In the genomic region with DNA sequence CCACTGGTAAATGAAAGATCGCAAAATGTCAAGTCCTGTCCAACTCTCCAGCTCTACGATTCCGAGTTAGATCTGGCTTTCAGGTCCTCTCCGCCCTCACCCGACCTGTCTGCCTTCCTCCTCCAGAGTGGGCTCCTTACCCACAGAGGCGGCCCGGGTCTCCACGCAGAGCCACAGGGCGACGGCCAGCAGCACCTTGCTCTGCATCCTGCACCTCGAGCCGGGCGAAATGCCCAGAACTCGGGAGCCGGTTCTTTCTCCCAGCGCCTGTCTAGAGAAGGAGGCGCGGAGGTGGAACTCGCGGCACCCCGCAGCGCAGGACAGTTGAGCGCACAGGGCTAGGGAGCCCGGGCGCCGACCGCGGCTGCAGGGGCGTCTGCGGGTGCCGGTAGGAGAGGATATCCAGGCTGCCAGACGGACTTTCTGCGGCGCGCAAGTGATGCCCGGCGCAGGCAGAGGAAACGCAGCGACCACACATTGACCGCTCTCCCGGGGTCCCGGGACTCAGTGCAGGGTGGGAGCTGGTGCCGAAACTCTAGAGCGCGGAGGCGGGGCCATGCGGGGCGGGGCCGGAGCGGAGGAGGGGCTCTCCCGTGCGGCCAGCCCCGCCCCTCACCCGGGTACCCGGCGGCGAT, we compare ENCODE assay signal across 2 cellular contexts.
TF ChIP-seq lines count a peak whose summit lies in the region.

A gene (minus strand): TSS at position 509 of the 635 bp plus-strand sequence. CDS start 302 bp downstream, at position 207.

TF ChIP-seq in liver, 16 proteins besides CTCF, POLR2A, EP300 and RAD21 (continued from another document):
- TF ChIP-seq TAF1 (conservative IDR thresholded peaks at IDR 0.05) (peak; percentile 40), FOXA2 (IDR thresholded peaks at IDR 0.05) (no peak)
- TF ChIP-seq, protein P1, sequence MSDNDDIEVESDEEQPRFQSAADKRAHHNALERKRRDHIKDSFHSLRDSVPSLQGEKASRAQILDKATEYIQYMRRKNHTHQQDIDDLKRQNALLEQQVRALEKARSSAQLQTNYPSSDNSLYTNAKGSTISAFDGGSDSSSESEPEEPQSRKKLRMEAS (IDR thresholded peaks at IDR 0.05) = no peak

TF ChIP-seq in HepG2, 621 proteins besides CTCF, POLR2A, EP300 and RAD21 (continued from another document):
- TF ChIP-seq, protein P2, sequence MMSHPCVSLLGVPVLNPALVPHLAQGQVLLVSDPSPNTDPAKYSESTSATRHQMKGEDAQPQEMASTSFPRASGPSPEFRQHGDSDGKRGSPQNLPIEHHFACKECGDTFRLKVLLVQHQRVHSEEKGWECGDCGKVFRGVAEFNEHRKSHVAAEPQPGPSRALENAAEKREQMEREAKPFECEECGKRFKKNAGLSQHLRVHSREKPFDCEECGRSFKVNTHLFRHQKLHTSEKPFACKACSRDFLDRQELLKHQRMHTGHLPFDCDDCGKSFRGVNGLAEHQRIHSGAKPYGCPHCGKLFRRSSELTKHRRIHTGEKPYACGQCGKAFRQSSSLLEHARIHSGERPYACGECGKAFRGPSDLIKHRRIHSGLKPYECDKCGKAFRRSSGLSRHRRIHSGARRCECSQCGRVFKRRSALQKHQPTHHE (CRISPR knock-in tag; IDR thresholded peaks at IDR 0.05; ENCODE audit: borderline replicate concordance) = no peak
- TF ChIP-seq, protein P3, sequence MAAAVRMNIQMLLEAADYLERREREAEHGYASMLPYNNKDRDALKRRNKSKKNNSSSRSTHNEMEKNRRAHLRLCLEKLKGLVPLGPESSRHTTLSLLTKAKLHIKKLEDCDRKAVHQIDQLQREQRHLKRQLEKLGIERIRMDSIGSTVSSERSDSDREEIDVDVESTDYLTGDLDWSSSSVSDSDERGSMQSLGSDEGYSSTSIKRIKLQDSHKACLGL (CRISPR knock-in tag; IDR thresholded peaks at IDR 0.05) = no peak
- TF ChIP-seq, protein P4, sequence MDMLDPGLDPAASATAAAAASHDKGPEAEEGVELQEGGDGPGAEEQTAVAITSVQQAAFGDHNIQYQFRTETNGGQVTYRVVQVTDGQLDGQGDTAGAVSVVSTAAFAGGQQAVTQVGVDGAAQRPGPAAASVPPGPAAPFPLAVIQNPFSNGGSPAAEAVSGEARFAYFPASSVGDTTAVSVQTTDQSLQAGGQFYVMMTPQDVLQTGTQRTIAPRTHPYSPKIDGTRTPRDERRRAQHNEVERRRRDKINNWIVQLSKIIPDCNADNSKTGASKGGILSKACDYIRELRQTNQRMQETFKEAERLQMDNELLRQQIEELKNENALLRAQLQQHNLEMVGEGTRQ (IDR thresholded peaks at IDR 0.05; ENCODE audit: low read depth, low read length) = no peak
- TF ChIP-seq, protein P4 (CRISPR knock-in tag; IDR thresholded peaks at IDR 0.05; ENCODE audit: borderline replicate concordance) = no peak
- TF ChIP-seq, protein P5, sequence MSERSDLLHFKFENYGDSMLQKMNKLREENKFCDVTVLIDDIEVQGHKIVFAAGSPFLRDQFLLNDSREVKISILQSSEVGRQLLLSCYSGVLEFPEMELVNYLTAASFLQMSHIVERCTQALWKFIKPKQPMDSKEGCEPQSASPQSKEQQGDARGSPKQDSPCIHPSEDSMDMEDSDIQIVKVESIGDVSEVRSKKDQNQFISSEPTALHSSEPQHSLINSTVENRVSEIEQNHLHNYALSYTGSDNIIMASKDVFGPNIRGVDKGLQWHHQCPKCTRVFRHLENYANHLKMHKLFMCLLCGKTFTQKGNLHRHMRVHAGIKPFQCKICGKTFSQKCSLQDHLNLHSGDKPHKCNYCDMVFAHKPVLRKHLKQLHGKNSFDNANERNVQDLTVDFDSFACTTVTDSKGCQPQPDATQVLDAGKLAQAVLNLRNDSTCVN (CRISPR knock-in tag; IDR thresholded peaks at IDR 0.05; ENCODE audit: borderline replicate concordance) = no peak
- no peak for TF ChIP-seq ZNF605 (CRISPR knock-in tag; IDR thresholded peaks at IDR 0.05)
